In the genomic region with DNA sequence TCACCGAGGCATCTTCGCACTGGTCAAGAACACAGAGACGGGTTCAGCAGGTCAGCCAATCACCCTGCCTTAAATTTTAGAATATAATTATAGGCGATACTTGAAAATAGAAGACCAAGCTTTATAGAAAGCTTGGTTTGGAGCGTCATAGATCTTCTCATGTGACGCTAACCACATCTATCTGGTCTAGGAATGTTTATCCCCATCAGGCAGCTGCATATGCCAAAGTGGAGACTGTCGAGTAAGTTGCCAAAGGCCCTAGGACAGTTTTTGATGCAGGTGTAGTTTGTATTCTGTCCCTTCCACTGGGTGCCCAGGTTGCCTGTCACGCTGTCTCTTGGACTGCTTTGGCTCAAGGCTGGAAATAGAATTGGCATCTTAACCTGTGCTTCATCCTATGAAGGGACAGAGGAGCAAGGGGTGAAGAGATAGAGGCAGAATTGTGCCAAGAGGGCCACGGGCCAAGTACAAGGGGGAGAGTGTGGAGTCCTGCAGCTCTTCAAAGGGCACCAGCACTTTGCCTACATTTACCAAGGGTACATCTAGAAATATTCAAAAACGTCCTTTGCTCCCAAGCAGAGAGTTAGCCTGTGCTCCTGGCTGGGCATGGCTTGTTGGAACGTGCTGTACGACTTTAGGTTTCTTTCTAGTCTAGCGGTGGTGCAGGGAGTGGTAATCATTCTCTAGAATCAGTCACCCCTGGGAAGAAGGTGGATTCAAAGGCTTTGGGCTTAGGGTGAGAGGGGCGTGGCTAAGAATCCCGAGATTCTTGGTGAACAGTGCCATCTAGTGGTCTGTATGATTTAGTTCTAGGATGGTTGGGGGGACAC, we compare ENCODE assay signal across 8 cellular contexts. TPM values are rescaled to one million over a fixed set of nuclear protein-coding genes. Genes with fewer than 3 reads are reported as not detected.
DNase-seq lines count a peak whose midpoint lies in the region; ATAC-seq, FAIRE-seq and TF ChIP-seq lines count a peak whose summit lies in the region.

No MANE protein-coding gene starts in this region.

- H3K27ac Mint-ChIP-seq in T-cell = no peak overlapping the region

- ATAC-seq in HG02642 (IDR thresholded peaks at IDR 0.05; ENCODE audit: poor library complexity, unreplicated experiment) (peak; percentile 46), T-cell (replicated peaks in 1 of 4) (peak; percentile 75 to 83 (median 82))

- H3K4me3 Mint-ChIP-seq in T-cell = no peak overlapping the region

- H3K27me3 ChIP-seq in small intestine (ENCODE audit: control insufficient read depth in 2 of 2, insufficient read depth in 2 of 2, low read length in 2 of 2) = no peaks in the 10 kb centered on the region

- peak overlapping the region in 1 of 2 donors; percentile 30 for H3K27ac ChIP-seq in small intestine (ENCODE audit: low read depth in 1 of 2, low read length in 1 of 2)

- no peaks in the 10 kb centered on the region for H3K27me3 Mint-ChIP-seq in T-cell

- H3K9me3 Mint-ChIP-seq in T-cell = no peaks in the 10 kb centered on the region

- H3K4me1 Mint-ChIP-seq in T-cell = peaks cover 45 to 58% (median 51%) of the 10 kb centered on the region in 3 donors

- no peaks in the 10 kb centered on the region for H3K36me3 ChIP-seq in small intestine (ENCODE audit: control insufficient read depth in 2 of 2, insufficient read depth in 2 of 2, low read length in 2 of 2)

- DNase-seq in GM12865 (ENCODE audit: low read depth) = peak; percentile 93
- peak; percentile 69 for DNase-seq in NCI-H146 treated with DMSO at 0.1 percent for 48 hours (lab: John Stamatoyannopoulos, UW; ENCODE audit: unreplicated experiment)
- DNase-seq in T-cell = peak; percentile 22 to 72 (median 54)
- DNase-seq in anterior cingulate cortex (lab: John Stamatoyannopoulos, UW) = peak in 33 of 58 donors; percentile 6 to 67 (median 31)
- DNase-seq in hepatic stellate cell (ENCODE audit: low spot score) = peak; percentile 75
- DNase-seq in small intestine = peak; percentile 83
- no peak for DNase-seq in GOT3 (lab: John Stamatoyannopoulos, UW)

- no peak for FAIRE-seq in small intestine (lab: Jason Lieb, UNC)

- 46 to 49% (median 47%) methylated on average over 15 of the region's 15 CpGs for WGBS in small intestine, 3 donors

- POLR2A ChIA-PET in T-cell (lab: Charles Lee) = interaction anchor here in 1 of 2 donors (0.6 kb wide), 1 partner anchor 215 kb away, joined by 5 read pairs; no protein-coding TSS in a partner anchor

- peak; percentile 53 for TF ChIP-seq CTCF in GM12865 (IDR thresholded peaks at IDR 0.05; ENCODE audit: insufficient read depth, low read depth, low read length, missing control alignments)

- CTCF ChIA-PET in T-cell (lab: Charles Lee) = interaction anchor here (0.7 to 1.3 kb wide), 5 partner anchors 12 to 290 kb away, joined by 3 to 4 read pairs (median 4); a partner anchor contains a TSS

- H3K4me3 ChIP-seq in GM12865 (ENCODE audit: low read depth, low read length) (no peak overlapping the region), small intestine (ENCODE audit: low read depth in 1 of 2, low read length in 2 of 2) (no peak overlapping the region)

- no peaks in the 10 kb centered on the region for H3K36me3 Mint-ChIP-seq in T-cell

- H3K9me3 ChIP-seq in small intestine (ENCODE audit: control insufficient read depth, low read depth) = no peaks in the 10 kb centered on the region

- peaks cover 0 to 5% of the 10 kb centered on the region in 2 donors for H3K4me1 ChIP-seq in small intestine (ENCODE audit: control insufficient read depth in 2 of 2, insufficient read depth in 1 of 2, low read depth in 1 of 2, low read length in 1 of 2)

RNA-seq across cellular contexts. Expression of a gene that starts 5.3 kb away (rescaled TPM):
- 10 to 100 TPM in 2 of 5 donors, 1 to 10 TPM in 3; 5.4 to 11.8 (median 9.7) TPM for total RNA-seq in T-cell
- 10 to 100 TPM; 11.6 to 21.6 (median 18.1) TPM for polyA plus RNA-seq in small intestine

RNA-seq across cellular contexts. Expression of a gene that starts 49.6 kb away (rescaled TPM):
- 100 to 1,000 TPM; 128 to 175 (median 162) TPM for total RNA-seq in T-cell
- polyA plus RNA-seq in small intestine = 10 to 100 TPM; 22.4 to 61.6 (median 32.7) TPM
